ENCODE assay signal across 33 cellular contexts in the genomic region with DNA sequence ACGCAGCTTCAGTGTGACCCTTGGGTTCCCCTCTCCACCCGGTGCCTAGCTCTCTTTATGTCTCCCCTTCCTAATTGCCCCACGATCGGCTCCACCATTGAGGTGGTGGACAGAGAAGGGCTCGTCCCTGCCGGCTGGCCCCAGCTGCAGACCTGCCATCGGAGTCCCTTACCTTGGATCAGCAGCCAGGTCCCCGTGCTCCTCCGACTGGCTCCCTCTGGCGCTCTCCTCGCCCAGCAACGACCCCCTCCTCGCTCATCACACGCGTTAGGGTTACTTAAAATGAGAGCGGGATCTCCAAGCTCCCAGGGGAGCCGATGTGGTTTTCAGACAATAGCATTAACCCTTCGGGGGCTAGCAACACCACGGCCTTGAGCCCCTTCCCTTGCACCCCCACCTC. TPM values are rescaled to one million over a fixed set of nuclear protein-coding genes. Genes with fewer than 3 reads are reported as not detected.
A peak's percentile ranks its signal among the peaks of the same experiment; 100 is the strongest.
DNase-seq lines count a peak whose midpoint lies in the region; ATAC-seq, FAIRE-seq and TF ChIP-seq lines count a peak whose summit lies in the region.
"Had no signal": no experiment of that assay in that cellular context is flagged by ENCODE, and none has a peak within 500 bp of the region (broad histone marks: within the 10 kb centered on the region; RNA-seq: fewer than 3 reads in every experiment).

No MANE protein-coding gene starts in this region.

- FAIRE-seq in K562 (lab: Jason Lieb, UNC) = no peak
- FAIRE-seq: RCC 7860 had no signal

- no peaks in the 10 kb centered on the region for H3K79me2 ChIP-seq in K562 (ENCODE audit: control insufficient read depth, insufficient read depth, low read length)

- H3K27ac Mint-ChIP-seq in activated naive CD4-positive, alpha-beta T cell treated with anti-CD3 and anti-CD28 coated beads, Interleukin-2, amount 10 ng/mL, durations not matched to agents 7 days and 5 days = peak overlapping the region; percentile 26
- no peak overlapping the region for H3K27ac Mint-ChIP-seq in activated naive CD4-positive, alpha-beta T cell treated with anti-CD3 and anti-CD28 coated beads for 36 hours
- H3K27ac Mint-ChIP-seq in memory B cell = peak overlapping the region; percentile 11
- H3K27ac Mint-ChIP-seq: activated CD4-positive, alpha-beta memory T cell treated with anti-CD3 and anti-CD28 coated beads, Interleukin-2, amount 10 ng/mL, durations not matched to agents 7 days and 5 days; activated naive CD8-positive, alpha-beta T cell treated with anti-CD3 and anti-CD28 coated beads for 36 hours had no signal

- no peak overlapping the region for H3K4me3 Mint-ChIP-seq in activated naive CD4-positive, alpha-beta T cell treated with anti-CD3 and anti-CD28 coated beads, Interleukin-2, amount 10 ng/mL, durations not matched to agents 7 days and 5 days
- H3K4me3 Mint-ChIP-seq in activated naive CD4-positive, alpha-beta T cell treated with anti-CD3 and anti-CD28 coated beads for 36 hours = no peak overlapping the region
- H3K4me3 Mint-ChIP-seq in memory B cell = no peak overlapping the region
- H3K4me3 Mint-ChIP-seq: activated CD4-positive, alpha-beta memory T cell treated with anti-CD3 and anti-CD28 coated beads, Interleukin-2, amount 10 ng/mL, durations not matched to agents 7 days and 5 days; activated naive CD8-positive, alpha-beta T cell treated with anti-CD3 and anti-CD28 coated beads for 36 hours; HFFc6; immature natural killer cell; naive B cell had no signal

- peaks cover 6% of the 10 kb centered on the region for H3K4me1 Mint-ChIP-seq in activated naive CD4-positive, alpha-beta T cell treated with anti-CD3 and anti-CD28 coated beads, Interleukin-2, amount 10 ng/mL, durations not matched to agents 7 days and 5 days
- H3K4me1 Mint-ChIP-seq in activated naive CD4-positive, alpha-beta T cell treated with anti-CD3 and anti-CD28 coated beads for 36 hours (ENCODE audit: low read depth) = peaks cover 11% of the 10 kb centered on the region
- peaks cover 10% of the 10 kb centered on the region for H3K4me1 Mint-ChIP-seq in memory B cell
- H3K4me1 Mint-ChIP-seq: immature natural killer cell had no signal

- H4K20me1 ChIP-seq in K562 (replicated peaks; ENCODE audit: control insufficient read depth, insufficient read depth, low read length) = 0 out of 2 replicates have a peak, but pooled peaks cover 12% of the 10 kb centered on the region

- no peak for DNase-seq in activated naive CD4-positive, alpha-beta T cell treated with anti-CD3 and anti-CD28 coated beads, Interleukin-2, amount 10 ng/mL, durations not matched to agents 7 days and 5 days
- DNase-seq in activated naive CD4-positive, alpha-beta T cell treated with anti-CD3 and anti-CD28 coated beads for 36 hours = no peak
- DNase-seq in K562 (ENCODE audit: extremely low read depth in 1 of 4, low spot score in 3 of 4) (no peak), memory B cell (ENCODE audit: low spot score in 2 of 2) (no peak), suprapubic skin (ENCODE audit: low spot score in 2 of 2) (peak; percentile 47 to 50), midbrain (lab: John Stamatoyannopoulos, UW) (no peak)
- DNase-seq: activated CD4-positive, alpha-beta memory T cell treated with anti-CD3 and anti-CD28 coated beads, Interleukin-2, amount 10 ng/mL, durations not matched to agents 7 days and 5 days; activated CD4-positive, CD25-positive, alpha-beta regulatory T cell; activated CD8-positive, alpha-beta memory T cell treated with anti-CD3 and anti-CD28 coated beads, Interleukin-2, amount 50 U/mL, for 48 hours; activated naive CD8-positive, alpha-beta T cell treated with anti-CD3 and anti-CD28 coated beads for 36 hours; aorta; cortex of kidney; esophagus squamous epithelium; foreskin melanocyte; GDM1; HFFc6; immature natural killer cell; Karpas-422; mesendoderm; MV-4-11; naive B cell; NCI-H524; ovary; retina; T-helper 1 cell; trophoblast cell had no signal

- ATAC-seq in K562 = no peak
- no peak for ATAC-seq in memory B cell (ENCODE audit: low read depth)
- ATAC-seq in GM18498 (IDR thresholded peaks at IDR 0.05; ENCODE audit: unreplicated experiment) = no peak
- no peak for ATAC-seq in GM21528 (IDR thresholded peaks at IDR 0.05; ENCODE audit: low FRiP score, unreplicated experiment)
- ATAC-seq: left lobe of liver had no signal

- no peaks in the 10 kb centered on the region for H3K36me3 Mint-ChIP-seq in activated naive CD4-positive, alpha-beta T cell treated with anti-CD3 and anti-CD28 coated beads, Interleukin-2, amount 10 ng/mL, durations not matched to agents 7 days and 5 days
- no peaks in the 10 kb centered on the region for H3K36me3 Mint-ChIP-seq in activated naive CD4-positive, alpha-beta T cell treated with anti-CD3 and anti-CD28 coated beads for 36 hours (ENCODE audit: low read depth)
- no peaks in the 10 kb centered on the region for H3K36me3 Mint-ChIP-seq in memory B cell
- H3K36me3 Mint-ChIP-seq: activated naive CD8-positive, alpha-beta T cell treated with anti-CD3 and anti-CD28 coated beads for 36 hours; naive B cell had no signal

- no peaks in the 10 kb centered on the region for H3K9me3 ChIP-seq in K562 (replicated peaks; ENCODE audit: control insufficient read depth, insufficient read depth, low read depth, low read length)
- H3K9me3 ChIP-seq in suprapubic skin = no peaks in the 10 kb centered on the region
- H3K9me3 ChIP-seq: esophagus squamous epithelium, ovary, SJSA1 had no signal

- H3K9me1 ChIP-seq in K562 (ENCODE audit: control insufficient read depth, insufficient read depth, low read length) = no peaks in the 10 kb centered on the region

- CTCF ChIA-PET in activated naive CD4-positive, alpha-beta T cell treated with anti-CD3 and anti-CD28 coated beads, Interleukin-2, amount 10 ng/mL, durations not matched to agents 7 days and 5 days (lab: Charles Lee) = interaction anchor here (0.7 kb wide), 1 partner anchor 18 kb away, joined by 3 read pairs; no protein-coding TSS in a partner anchor
- CTCF ChIA-PET in activated naive CD4-positive, alpha-beta T cell treated with anti-CD3 and anti-CD28 coated beads for 36 hours (lab: Charles Lee) = interaction anchor here (1.0 to 1.1 kb wide), 2 partner anchors 48 to 50 kb away, joined by 3 to 4 read pairs; no protein-coding TSS in a partner anchor
- CTCF ChIA-PET in K562 (lab: Yijun Ruan, JAX; ENCODE audit: low intra/inter-chr PET ratio) = no interaction called here

- no peak overlapping the region for H3K4me2 ChIP-seq in K562 (ENCODE audit: insufficient read depth, low read length)

- H3K27me3 ChIP-seq in K562 (ENCODE audit: control insufficient read depth in 2 of 2, insufficient read depth in 2 of 2, low read length in 2 of 2) = peaks cover 70 to 93% of the 10 kb centered on the region in 2 experiments
- H3K27me3 ChIP-seq in suprapubic skin = peaks cover 31% of the 10 kb centered on the region
- H3K27me3 ChIP-seq: ovary, SJSA1 had no signal

- peaks cover 95% of the 10 kb centered on the region for H3K27me3 Mint-ChIP-seq in activated naive CD4-positive, alpha-beta T cell treated with anti-CD3 and anti-CD28 coated beads, Interleukin-2, amount 10 ng/mL, durations not matched to agents 7 days and 5 days
- peaks cover 12% of the 10 kb centered on the region for H3K27me3 Mint-ChIP-seq in activated naive CD4-positive, alpha-beta T cell treated with anti-CD3 and anti-CD28 coated beads for 36 hours (ENCODE audit: low read depth)
- peaks cover 29% of the 10 kb centered on the region for H3K27me3 Mint-ChIP-seq in memory B cell

- no peak for TF ChIP-seq POLR2A in K562 (conservative IDR thresholded peaks at IDR 0.05)
- TF ChIP-seq POLR2A in suprapubic skin (IDR thresholded peaks at IDR 0.05) = no peak

- TF ChIP-seq RAD21 in K562 (CRISPR knock-in tag; conservative IDR thresholded peaks at IDR 0.05 in 1 of 2, IDR thresholded peaks at IDR 0.05 in 1 of 2) = no peak

- H3K4me3 ChIP-seq in K562 = no peak overlapping the region
- no peak overlapping the region for H3K4me3 ChIP-seq in suprapubic skin
- H3K4me3 ChIP-seq: esophagus squamous epithelium, ovary, SJSA1, smooth muscle cell had no signal

- BruUV-seq in K562 (replicated peaks; lab: Mats Ljungman, UMichigan) = no TSS peak

- H3K36me3 ChIP-seq in K562 (ENCODE audit: control insufficient read depth, insufficient read depth, low read length) = no peaks in the 10 kb centered on the region
- H3K36me3 ChIP-seq in suprapubic skin = no peaks in the 10 kb centered on the region
- H3K36me3 ChIP-seq: esophagus squamous epithelium, ovary, SJSA1 had no signal

- no peak overlapping the region for H2AFZ ChIP-seq in K562 (ENCODE audit: low read depth, low read length)

- TF ChIP-seq CTCF in K562 (IDR thresholded peaks at IDR 0.05 in 2 of 3, conservative IDR thresholded peaks at IDR 0.05 in 1 of 3; ENCODE audit: insufficient read depth in 2 of 3, low read depth in 1 of 3, low read length in 3 of 3) = no peak
- no peak for TF ChIP-seq CTCF in suprapubic skin (IDR thresholded peaks at IDR 0.05)

- intact Hi-C loops in activated naive CD4-positive, alpha-beta T cell treated with anti-CD3 and anti-CD28 coated beads for 36 hours (cut with micrococcal nuclease) = no loop called here
- intact Hi-C loops in K562 (cut with micrococcal nuclease) = no loop called here

- H3K9me3 Mint-ChIP-seq in activated naive CD4-positive, alpha-beta T cell treated with anti-CD3 and anti-CD28 coated beads, Interleukin-2, amount 10 ng/mL, durations not matched to agents 7 days and 5 days = no peaks in the 10 kb centered on the region
- H3K9me3 Mint-ChIP-seq in activated naive CD4-positive, alpha-beta T cell treated with anti-CD3 and anti-CD28 coated beads for 36 hours = no peaks in the 10 kb centered on the region
- H3K9me3 Mint-ChIP-seq in memory B cell = no peaks in the 10 kb centered on the region
- H3K9me3 Mint-ChIP-seq: activated CD4-positive, alpha-beta memory T cell treated with anti-CD3 and anti-CD28 coated beads, Interleukin-2, amount 10 ng/mL, durations not matched to agents 7 days and 5 days; activated naive CD8-positive, alpha-beta T cell treated with anti-CD3 and anti-CD28 coated beads for 36 hours; HFFc6; immature natural killer cell; naive B cell had no signal

- peak overlapping the region in 1 of 2 experiments; percentile 70; a peak in 2 of 4 replicates for H3K9ac ChIP-seq in K562 (ENCODE audit: insufficient read depth in 1 of 2, low read depth in 2 of 2, low read length in 2 of 2)

- H3K4me1 ChIP-seq in K562 (replicated peaks in 1 of 2; ENCODE audit: control insufficient read depth in 2 of 2, insufficient read depth in 2 of 2, low read length in 2 of 2) = peaks cover 0 to 8% of the 10 kb centered on the region in 2 experiments; a peak in 3 of 5 replicates
- peaks cover 11% of the 10 kb centered on the region for H3K4me1 ChIP-seq in suprapubic skin

- TF ChIP-seq EP300 in K562 (IDR thresholded peaks at IDR 0.05; ENCODE audit: low read length) (no peak), suprapubic skin (IDR thresholded peaks at IDR 0.05) (no peak)

- no peak overlapping the region for H3K27ac ChIP-seq in K562 (ENCODE audit: extremely low read depth, low read depth, low read length)
- no peak overlapping the region for H3K27ac ChIP-seq in suprapubic skin
- H3K27ac ChIP-seq: esophagus squamous epithelium, ovary, SJSA1 had no signal

- in situ Hi-C loops in K562 (cut with MboI) = no loop called here

- WGBS in K562 (ENCODE audit: insufficient coverage, low coverage, missing lambda C conversion rate) = 0% methylated on average over 19 of the region's 19 CpGs
- 69% methylated on average over 19 of the region's 19 CpGs for WGBS in suprapubic skin

- POLR2A ChIA-PET in K562 (lab: Yijun Ruan, JAX) = interaction anchor here (0.6 to 1.9 kb wide), 3 partner anchors 18 to 170 kb away, joined by 3 to 5 read pairs (median 3); no protein-coding TSS in a partner anchor

RNA-seq across cellular contexts. Expression of a gene that starts 8.1 kb away (rescaled TPM):
- not detected for total RNA-seq in activated naive CD4-positive, alpha-beta T cell treated with anti-CD3 and anti-CD28 coated beads for 36 hours
- not detected in 2 replicates for total RNA-seq in K562 (2011; cell fraction: chromatin; rRNA removed; ENCODE audit: low replicate concordance)
- not detected in 2 replicates for total RNA-seq in K562 (2011; cell fraction: nucleolus; rRNA removed)
- not detected in 2 replicates for total RNA-seq in K562 (2011; cell fraction: nucleoplasm; rRNA removed)
- total RNA-seq in K562 (2014; rRNA removed) = not detected in 2 replicates
- not detected in 2 replicates for total RNA-seq in K562 (2014; rRNA removed; fragmentation: Illumina TruSeq; extraction: Trizol)
- total RNA-seq in K562 (2015; rRNA removed; fragmentation: Illumina TruSeq; extraction: Trizol) = not detected in 2 replicates
- total RNA-seq in K562 (2021) = not detected in 2 replicates
- polyA plus RNA-seq in K562 (2011; rRNA removed) = not detected in 2 replicates
- not detected in 2 replicates for polyA plus RNA-seq in K562 (2011; cell fraction: cytosol; rRNA removed)
- 0.09 TPM in 1 of 2 replicates, not detected in the other for polyA plus RNA-seq in K562 (2011; cell fraction: nucleus; rRNA removed)
- polyA plus RNA-seq in K562 (2012) = not detected in 2 replicates
- not detected in 2 replicates for polyA plus RNA-seq in K562 (2014; fragmentation: Illumina TruSeq; extraction: Trizol)
- polyA plus RNA-seq in K562 (2014; fragmentation: Nextera tagmentation; extraction: Ambion mirVana) = not detected
- polyA plus RNA-seq in K562 (2014; rRNA removed) = not detected in 2 replicates
- polyA minus RNA-seq in K562 (2011; rRNA and poly(A)+ RNA removed) = not detected in 2 replicates
- polyA minus RNA-seq in K562 (2011; cell fraction: cytosol; rRNA and poly(A)+ RNA removed) = not detected in 2 replicates
- polyA minus RNA-seq in K562 (2011; cell fraction: nucleus; rRNA and poly(A)+ RNA removed) = not detected in 2 replicates
- not detected for total RNA-seq in suprapubic skin
- total RNA-seq: A673; activated CD4-positive, alpha-beta memory T cell treated with anti-CD3 and anti-CD28 coated beads, Interleukin-2, amount 10 ng/mL, durations not matched to agents 7 days and 5 days; activated naive CD8-positive, alpha-beta T cell treated with anti-CD3 and anti-CD28 coated beads for 36 hours; aorta; esophagus squamous epithelium; HFFc6; left lobe of liver; ovary; SJSA1; smooth muscle cell had no signal
- polyA plus RNA-seq: aorta, immature natural killer cell, ovary, smooth muscle cell had no signal

RNA-seq across cellular contexts. Expression of a gene that starts 30.5 kb away (rescaled TPM):
- 10 to 100 TPM; 23.2 to 23.3 TPM for total RNA-seq in activated naive CD4-positive, alpha-beta T cell treated with anti-CD3 and anti-CD28 coated beads for 36 hours
- total RNA-seq in K562 (2011; cell fraction: chromatin; rRNA removed; ENCODE audit: low replicate concordance) = 21.7 and 44.9 TPM in 2 replicates
- total RNA-seq in K562 (2011; cell fraction: nucleolus; rRNA removed) = 14.7 and 15.8 TPM in 2 replicates
- 33.9 and 53.1 TPM in 2 replicates for total RNA-seq in K562 (2011; cell fraction: nucleoplasm; rRNA removed)
- 6.4 and 8.4 TPM in 2 replicates for total RNA-seq in K562 (2014; rRNA removed)
- 10.7 and 11.4 TPM in 2 replicates for total RNA-seq in K562 (2014; rRNA removed; fragmentation: Illumina TruSeq; extraction: Trizol)
- 10.4 and 11.2 TPM in 2 replicates for total RNA-seq in K562 (2015; rRNA removed; fragmentation: Illumina TruSeq; extraction: Trizol)
- 13.9 and 16.0 TPM in 2 replicates for total RNA-seq in K562 (2021)
- polyA plus RNA-seq in K562 (2011; rRNA removed) = 7.7 and 9.0 TPM in 2 replicates
- 5.0 and 6.0 TPM in 2 replicates for polyA plus RNA-seq in K562 (2011; cell fraction: cytosol; rRNA removed)
- polyA plus RNA-seq in K562 (2011; cell fraction: nucleus; rRNA removed) = 8.2 and 8.4 TPM in 2 replicates
- polyA plus RNA-seq in K562 (2012) = 6.9 and 8.4 TPM in 2 replicates
- polyA plus RNA-seq in K562 (2014; fragmentation: Illumina TruSeq; extraction: Trizol) = 8.2 and 9.1 TPM in 2 replicates
- polyA plus RNA-seq in K562 (2014; fragmentation: Nextera tagmentation; extraction: Ambion mirVana) = 1 to 10 TPM; 3.1 to 5.4 TPM
- 7.2 TPM in 2 replicates for polyA plus RNA-seq in K562 (2014; rRNA removed)
- 25.5 and 30.0 TPM in 2 replicates for polyA minus RNA-seq in K562 (2011; rRNA and poly(A)+ RNA removed)
- 8.7 and 10.9 TPM in 2 replicates for polyA minus RNA-seq in K562 (2011; cell fraction: cytosol; rRNA and poly(A)+ RNA removed)
- polyA minus RNA-seq in K562 (2011; cell fraction: nucleus; rRNA and poly(A)+ RNA removed) = 13.2 and 23.4 TPM in 2 replicates
- total RNA-seq in suprapubic skin = 10 to 100 TPM; 88.9 to 93.6 (median 90.9) TPM

Comparison
In these comparisons a context has a peak if more than half of its experiments do, and no peak if none do; other contexts are left out.
1. DNase-seq: peak in suprapubic skin (2 of 2); none in activated naive CD4-positive, alpha-beta T cell treated with anti-CD3 and anti-CD28 coated beads, Interleukin-2, amount 10 ng/mL, durations not matched to agents 7 days and 5 days (single experiment), activated naive CD4-positive, alpha-beta T cell treated with anti-CD3 and anti-CD28 coated beads for 36 hours (single experiment), K562 (0 of 4), memory B cell (0 of 2) and midbrain (single experiment).